1 cellular context compared by ENCODE assay signal in the genomic region with DNA sequence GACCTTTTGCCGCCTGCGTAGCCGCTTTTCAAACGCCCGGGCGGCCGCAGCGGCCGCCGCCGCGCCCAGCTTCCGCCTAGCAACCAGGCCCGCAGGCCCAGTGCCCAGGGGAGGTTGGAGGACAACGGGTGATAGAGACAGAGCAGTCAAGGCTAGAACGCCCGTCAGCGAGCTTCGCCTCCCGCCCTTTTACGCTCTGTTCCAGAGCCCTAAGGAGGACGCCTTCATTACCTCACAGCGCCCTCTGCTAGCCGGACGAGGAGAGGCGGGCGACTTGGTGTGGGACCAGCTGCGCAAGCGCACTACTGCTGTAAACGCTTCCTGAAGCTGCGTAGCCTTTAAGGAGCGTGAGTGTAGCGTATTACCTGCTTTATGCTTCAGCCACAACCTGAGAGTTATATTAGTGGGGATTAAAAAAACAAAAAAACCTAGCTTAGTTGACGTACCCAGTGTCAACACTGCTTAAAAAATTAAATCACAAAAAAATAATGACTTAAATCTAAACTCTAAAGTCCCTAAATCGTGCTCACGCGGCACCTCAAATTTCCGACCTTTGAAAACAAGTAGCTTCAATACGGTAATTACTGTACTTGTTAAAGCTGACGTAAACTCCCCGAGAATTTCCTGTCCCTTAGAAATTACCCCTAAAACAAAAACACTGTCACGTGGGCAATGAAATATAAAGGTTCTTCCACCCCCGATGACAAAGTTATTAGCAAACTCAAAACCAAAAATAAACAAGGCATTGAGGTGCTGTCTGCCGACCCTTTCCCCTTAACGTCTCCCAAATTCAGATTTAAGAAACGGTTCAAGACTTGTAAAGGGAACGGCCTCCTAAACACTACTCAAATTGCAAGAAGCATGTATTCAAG.
A peak's percentile ranks its signal among the peaks of the same experiment; 100 is the strongest.
TF ChIP-seq lines count a peak whose summit lies in the region.

Gene CEP120, minus strand, starts transcription at position 126 of the 872 bp plus-strand sequence. CDS start 405 bp downstream, outside the sequence.

TF ChIP-seq in H1, 55 proteins besides CTCF, POLR2A, EP300 and RAD21:
- TF ChIP-seq, protein P1, sequence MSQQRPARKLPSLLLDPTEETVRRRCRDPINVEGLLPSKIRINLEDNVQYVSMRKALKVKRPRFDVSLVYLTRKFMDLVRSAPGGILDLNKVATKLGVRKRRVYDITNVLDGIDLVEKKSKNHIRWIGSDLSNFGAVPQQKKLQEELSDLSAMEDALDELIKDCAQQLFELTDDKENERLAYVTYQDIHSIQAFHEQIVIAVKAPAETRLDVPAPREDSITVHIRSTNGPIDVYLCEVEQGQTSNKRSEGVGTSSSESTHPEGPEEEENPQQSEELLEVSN (IDR thresholded peaks at IDR 0.05), result peak; percentile 74
- TF ChIP-seq SIRT6 (IDR thresholded peaks at IDR 0.05; ENCODE audit: low read length), result no peak
- no peak; the same call in 1 of the 2 replicates for TF ChIP-seq JUND (IDR thresholded peaks at IDR 0.05; ENCODE audit: low read length)
- TF ChIP-seq TAF1 (IDR thresholded peaks at IDR 0.05; ENCODE audit: low read depth, low read length), result peak; percentile 90
- TF ChIP-seq GABPA (IDR thresholded peaks at IDR 0.05; ENCODE audit: borderline replicate concordance, insufficient read depth, low read length), result no peak
- TF ChIP-seq CREB1 (IDR thresholded peaks at IDR 0.05), result peak; percentile 67
- TF ChIP-seq SIN3A (conservative IDR thresholded peaks at IDR 0.05 in 1 of 2, IDR thresholded peaks at IDR 0.05 in 1 of 2; ENCODE audit: low read depth in 1 of 2, low read length in 2 of 2), result peak; percentile 73 to 90; a peak in 2 of 4 replicates
- peak; percentile 71; the same call in 1 of the 2 replicates for TF ChIP-seq SP2 (IDR thresholded peaks at IDR 0.05; ENCODE audit: low read length)
- TF ChIP-seq POLR2AphosphoS5 (IDR thresholded peaks at IDR 0.05; ENCODE audit: low read depth, low read length), result peak; percentile 91
- TF ChIP-seq CHD1 (IDR thresholded peaks at IDR 0.05; ENCODE audit: low read depth, low read length), result 0 out of 2 replicates have a peak, but pooled peaks have one; percentile 8
- no peak for TF ChIP-seq SRF (IDR thresholded peaks at IDR 0.05; ENCODE audit: low read depth, low read length)
- TF ChIP-seq TBP (IDR thresholded peaks at IDR 0.05; ENCODE audit: low read depth, low read length), result peak; percentile 85; the same call in 1 of the 2 replicates
- peak; percentile 63 for TF ChIP-seq MAX (IDR thresholded peaks at IDR 0.05)
- peak; percentile 52; the same call in 1 of the 2 replicates for TF ChIP-seq TEAD4 (IDR thresholded peaks at IDR 0.05; ENCODE audit: low read depth, low read length)
- TF ChIP-seq NRF1 (IDR thresholded peaks at IDR 0.05; ENCODE audit: low read depth, low read length), result peak; percentile 75
- TF ChIP-seq SUZ12 (IDR thresholded peaks at IDR 0.05; ENCODE audit: low read length), result no peak
- TF ChIP-seq CHD7 (IDR thresholded peaks at IDR 0.05; ENCODE audit: insufficient replicate concordance, low read length), result peak; percentile 99
- no peak for TF ChIP-seq CEBPB (IDR thresholded peaks at IDR 0.05; ENCODE audit: low read depth, low read length)
- no peak for TF ChIP-seq CBX5 (IDR thresholded peaks at IDR 0.05; ENCODE audit: low read depth, low read length)
- TF ChIP-seq, protein P2, sequence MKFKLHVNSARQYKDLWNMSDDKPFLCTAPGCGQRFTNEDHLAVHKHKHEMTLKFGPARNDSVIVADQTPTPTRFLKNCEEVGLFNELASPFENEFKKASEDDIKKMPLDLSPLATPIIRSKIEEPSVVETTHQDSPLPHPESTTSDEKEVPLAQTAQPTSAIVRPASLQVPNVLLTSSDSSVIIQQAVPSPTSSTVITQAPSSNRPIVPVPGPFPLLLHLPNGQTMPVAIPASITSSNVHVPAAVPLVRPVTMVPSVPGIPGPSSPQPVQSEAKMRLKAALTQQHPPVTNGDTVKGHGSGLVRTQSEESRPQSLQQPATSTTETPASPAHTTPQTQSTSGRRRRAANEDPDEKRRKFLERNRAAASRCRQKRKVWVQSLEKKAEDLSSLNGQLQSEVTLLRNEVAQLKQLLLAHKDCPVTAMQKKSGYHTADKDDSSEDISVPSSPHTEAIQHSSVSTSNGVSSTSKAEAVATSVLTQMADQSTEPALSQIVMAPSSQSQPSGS (IDR thresholded peaks at IDR 0.05; ENCODE audit: low read length), result peak; percentile 90; the same call in 1 of the 2 replicates
- peak; percentile 69; the same call in 1 of the 2 replicates for TF ChIP-seq EGR1 (IDR thresholded peaks at IDR 0.05; ENCODE audit: borderline replicate concordance, low read depth, low read length)
- TF ChIP-seq RFX5 (IDR thresholded peaks at IDR 0.05; ENCODE audit: borderline replicate concordance, low read depth, low read length), result peak; percentile 86
- TF ChIP-seq NANOG (IDR thresholded peaks at IDR 0.05; ENCODE audit: insufficient read depth, low read depth, low read length, poor library complexity, severe bottlenecking), result peak; percentile 37
- TF ChIP-seq HDAC2 (IDR thresholded peaks at IDR 0.05; ENCODE audit: borderline replicate concordance in 1 of 2, low read depth in 2 of 2, low read length in 2 of 2), result 0 out of 4 replicates have a peak, but pooled peaks of 1 of the 2 experiments have one; percentile 54
- TF ChIP-seq CTBP2 (IDR thresholded peaks at IDR 0.05; ENCODE audit: borderline replicate concordance, insufficient read depth, insufficient read length, low read length), result no peak
- TF ChIP-seq FOSL1 (IDR thresholded peaks at IDR 0.05; ENCODE audit: insufficient read depth, low read depth, low read length), result no peak
- TF ChIP-seq SP1 (IDR thresholded peaks at IDR 0.05; ENCODE audit: low read depth, low read length), result peak; percentile 33; the same call in 1 of the 2 replicates
- TF ChIP-seq YY1 (IDR thresholded peaks at IDR 0.05; ENCODE audit: low read depth, low read length), result peak; percentile 75
- TF ChIP-seq MAFK (IDR thresholded peaks at IDR 0.05; ENCODE audit: low read depth, low read length), result no peak; the same call in 1 of the 2 replicates
- TF ChIP-seq KDM1A (IDR thresholded peaks at IDR 0.05; ENCODE audit: borderline replicate concordance, low read length), result no peak
- TF ChIP-seq JUN (IDR thresholded peaks at IDR 0.05; ENCODE audit: low read depth, low read length), result no peak
- peak; percentile 92 for TF ChIP-seq ASH2L (IDR thresholded peaks at IDR 0.05; ENCODE audit: low read length)
- TF ChIP-seq, protein P3, sequence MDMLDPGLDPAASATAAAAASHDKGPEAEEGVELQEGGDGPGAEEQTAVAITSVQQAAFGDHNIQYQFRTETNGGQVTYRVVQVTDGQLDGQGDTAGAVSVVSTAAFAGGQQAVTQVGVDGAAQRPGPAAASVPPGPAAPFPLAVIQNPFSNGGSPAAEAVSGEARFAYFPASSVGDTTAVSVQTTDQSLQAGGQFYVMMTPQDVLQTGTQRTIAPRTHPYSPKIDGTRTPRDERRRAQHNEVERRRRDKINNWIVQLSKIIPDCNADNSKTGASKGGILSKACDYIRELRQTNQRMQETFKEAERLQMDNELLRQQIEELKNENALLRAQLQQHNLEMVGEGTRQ (IDR thresholded peaks at IDR 0.05; ENCODE audit: low read length), result 0 out of 2 replicates have a peak, but pooled peaks have one; percentile 37
- TF ChIP-seq PHF8 (conservative IDR thresholded peaks at IDR 0.05; ENCODE audit: low read depth, low read length), result no peak
- TF ChIP-seq RXRA (IDR thresholded peaks at IDR 0.05; ENCODE audit: insufficient read depth, low read depth, low read length), result no peak
- TF ChIP-seq SP4 (IDR thresholded peaks at IDR 0.05; ENCODE audit: low read length), result peak; percentile 80
- no peak for TF ChIP-seq GTF2F1 (IDR thresholded peaks at IDR 0.05; ENCODE audit: borderline replicate concordance, low read depth, low read length)
